Comparison of ENCODE assay signal across 9 cellular contexts in genomic region chr19:35856546-35857149, GRCh38. TPM values are rescaled to one million over a fixed set of nuclear protein-coding genes. Genes with fewer than 3 reads are reported as not detected.
A peak's percentile ranks its signal among the peaks of the same experiment; 100 is the strongest.
DNase-seq lines count a peak whose midpoint lies in the region; ATAC-seq and TF ChIP-seq lines count a peak whose summit lies in the region.
"Had no signal": no experiment of that assay in that cellular context is flagged by ENCODE, and none has a peak within 500 bp of the region (broad histone marks: within the 10 kb centered on the region; RNA-seq: fewer than 3 reads in every experiment).

KIRREL2 (plus strand) TSS chr19:35856911; CDS start chr19:35857120, 209 bp downstream.

- no peaks in the 10 kb centered on the region for H3K9me3 ChIP-seq in CD8-positive, alpha-beta T cell (ENCODE audit: low read length)
- no peaks in the 10 kb centered on the region for H3K9me3 ChIP-seq in iPS-18a (ENCODE audit: control insufficient read depth, low read depth, low read length)

- intact Hi-C loops in CD8-positive, alpha-beta T cell (cut with DNase I, micrococcal nuclease) = no loop called here

- H3K4me3 ChIP-seq in CD8-positive, alpha-beta T cell (ENCODE audit: low read depth, low read length) = peak within 1 kb of the TSS; percentile 71
- peak within 1 kb of the TSS; percentile 74 for H3K4me3 ChIP-seq in iPS-18a (ENCODE audit: low read length)

- TF ChIP-seq CTCF in CD8-positive, alpha-beta T cell (IDR thresholded peaks at IDR 0.05) = no peak

- peak within 1 kb of the TSS; percentile 32 for H3K9ac ChIP-seq in iPS-18a (ENCODE audit: low read length)

- POLR2A ChIA-PET in CD8-positive, alpha-beta T cell (lab: Charles Lee) = no interaction called here

- CTCF ChIA-PET in CD8-positive, alpha-beta T cell (lab: Charles Lee) = no interaction called here

- H3K36me3 Mint-ChIP-seq in CD8-positive, alpha-beta T cell = no peaks in the 10 kb centered on the region
- no peaks in the 10 kb centered on the region for H3K36me3 Mint-ChIP-seq in activated naive CD4-positive, alpha-beta T cell treated with anti-CD3 and anti-CD28 coated beads, Interleukin-2, amount 50 U/mL, for 24 hours

- DNase-seq in CD8-positive, alpha-beta T cell = peak in 4 of 7 experiments; percentile 10 to 57 (median 17)
- DNase-seq in NCI-H1105 treated with DMSO at 0.1 percent for 48 hours (lab: John Stamatoyannopoulos, UW) (peak; percentile 39), NCI-H446 treated with DMSO at 0.1 percent for 48 hours (lab: John Stamatoyannopoulos, UW) (no peak), SW480 (ENCODE audit: low spot score) (no peak), NCI-H510A treated with DMSO at 0.1 percent for 48 hours (lab: John Stamatoyannopoulos, UW) (no peak)
- DNase-seq in stimulated activated CD8-positive, alpha-beta memory T cell treated with anti-CD3 and anti-CD28 coated beads, Interleukin-4, amount 100 ng/mL, for 48 hours = peak; percentile 66

- peaks cover 20% of the 10 kb centered on the region for H3K4me1 Mint-ChIP-seq in CD8-positive, alpha-beta T cell (ENCODE audit: low read depth)
- peaks cover 16% of the 10 kb centered on the region for H3K4me1 Mint-ChIP-seq in activated naive CD4-positive, alpha-beta T cell treated with anti-CD3 and anti-CD28 coated beads, Interleukin-2, amount 50 U/mL, for 24 hours

- H3K4me3 Mint-ChIP-seq in CD8-positive, alpha-beta T cell = peak within 1 kb of the TSS; percentile 84
- peak within 1 kb of the TSS; percentile 82 for H3K4me3 Mint-ChIP-seq in activated naive CD4-positive, alpha-beta T cell treated with anti-CD3 and anti-CD28 coated beads, Interleukin-2, amount 50 U/mL, for 24 hours

- ATAC-seq in CD8-positive, alpha-beta T cell = peak; percentile 62

- no peaks in the 10 kb centered on the region for H3K9me3 Mint-ChIP-seq in CD8-positive, alpha-beta T cell
- no peaks in the 10 kb centered on the region for H3K9me3 Mint-ChIP-seq in activated naive CD4-positive, alpha-beta T cell treated with anti-CD3 and anti-CD28 coated beads, Interleukin-2, amount 50 U/mL, for 24 hours

- peaks cover 15% of the 10 kb centered on the region for H3K27me3 ChIP-seq in CD8-positive, alpha-beta T cell (ENCODE audit: insufficient read depth, low read length)
- H3K27me3 ChIP-seq in iPS-18a (ENCODE audit: control insufficient read depth, insufficient read depth, low read length) = peaks cover 70% of the 10 kb centered on the region

- H3K27me3 Mint-ChIP-seq in CD8-positive, alpha-beta T cell (ENCODE audit: low read depth) = peaks cover 52% of the 10 kb centered on the region
- H3K27me3 Mint-ChIP-seq in activated naive CD4-positive, alpha-beta T cell treated with anti-CD3 and anti-CD28 coated beads, Interleukin-2, amount 50 U/mL, for 24 hours = peaks cover 32% of the 10 kb centered on the region

- peaks cover 12% of the 10 kb centered on the region for H3K4me1 ChIP-seq in CD8-positive, alpha-beta T cell (ENCODE audit: insufficient read depth, low read length)
- peaks cover 11% of the 10 kb centered on the region for H3K4me1 ChIP-seq in iPS-18a (ENCODE audit: control insufficient read depth, low read depth, low read length)

- no peak within 1 kb of the TSS for H3K27ac ChIP-seq in CD8-positive, alpha-beta T cell (ENCODE audit: low read depth, low read length)
- H3K27ac ChIP-seq in iPS-18a (ENCODE audit: low read length) = no peak within 1 kb of the TSS

- H3K36me3 ChIP-seq in CD8-positive, alpha-beta T cell (ENCODE audit: insufficient read depth, low read length) = no peaks in the 10 kb centered on the region
- no peaks in the 10 kb centered on the region for H3K36me3 ChIP-seq in iPS-18a (ENCODE audit: control insufficient read depth, low read depth, low read length)

- no peak within 1 kb of the TSS for H3K27ac Mint-ChIP-seq in CD8-positive, alpha-beta T cell
- H3K27ac Mint-ChIP-seq in activated naive CD4-positive, alpha-beta T cell treated with anti-CD3 and anti-CD28 coated beads, Interleukin-2, amount 50 U/mL, for 24 hours = no peak within 1 kb of the TSS

RNA-seq across cellular contexts. Expression of gene KIRREL2, which starts in this region (rescaled TPM):
- total RNA-seq in CD8-positive, alpha-beta T cell = under 1 TPM; 0.49 to 0.69 TPM
- total RNA-seq: glomerular endothelial cell had no signal

Comparison
In these comparisons a context has a peak if more than half of its experiments do, and no peak if none do; other contexts are left out.
1. Peak in DNase-seq, ATAC-seq and H3K4me3 ChIP-seq in CD8-positive, alpha-beta T cell; RNA of the gene not detected or under 1 TPM.
2. DNase-seq: peak in NCI-H1105 treated with DMSO at 0.1 percent for 48 hours (single experiment) and stimulated activated CD8-positive, alpha-beta memory T cell treated with anti-CD3 and anti-CD28 coated beads, Interleukin-4, amount 100 ng/mL, for 48 hours (single experiment); none in NCI-H446 treated with DMSO at 0.1 percent for 48 hours (single experiment), SW480 (single experiment) and NCI-H510A treated with DMSO at 0.1 percent for 48 hours (single experiment).